ENCODE assay signal across 22 cellular contexts in the genomic region with DNA sequence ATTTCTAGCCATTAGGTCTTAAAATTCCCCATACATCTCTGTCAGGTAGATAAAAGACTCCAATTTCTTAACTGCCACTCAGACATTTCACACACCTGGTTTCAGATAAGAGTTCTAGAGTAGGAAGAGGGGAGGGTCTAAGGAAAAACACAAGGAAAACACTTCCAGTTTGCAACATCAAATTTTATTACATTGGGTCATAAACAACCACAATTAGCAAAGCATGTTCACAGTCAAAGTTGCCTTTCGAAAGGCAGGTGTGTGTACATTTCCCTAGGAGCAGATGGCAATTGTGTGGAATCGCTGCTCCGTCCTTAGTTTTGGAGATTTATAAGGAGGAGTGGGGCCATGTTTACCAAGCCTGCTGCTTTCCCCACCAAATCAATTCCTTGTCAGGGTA.
"Had no signal": no experiment of that assay in that cellular context is flagged by ENCODE, and none has a peak within 500 bp of the region (broad histone marks: within the 10 kb centered on the region; RNA-seq: fewer than 3 reads in every experiment).

No MANE protein-coding gene starts in this region.

- H3K4me3 ChIP-seq: heart left ventricle, left lung, lower lobe of right lung, suprapubic skin, tibial nerve had no signal

- DNase-seq: activated CD4-positive, alpha-beta T cell treated with anti-CD3 and anti-CD28 coated beads for 36 hours; activated CD4-positive, CD25-positive, alpha-beta regulatory T cell; activated CD8-positive, alpha-beta memory T cell treated with anti-CD3 and anti-CD28 coated beads, Interleukin-2, amount 10 ng/mL, durations not matched to agents 7 days and 5 days; activated CD8-positive, alpha-beta T cell treated with anti-CD3 and anti-CD28 coated beads, Interleukin-2, amount 10 ng/mL, durations not matched to agents 7 days and 5 days; activated naive CD8-positive, alpha-beta T cell treated with anti-CD3 and anti-CD28 coated beads, Interleukin-2, amount 50 U/mL, for 24 hours; activated T-cell treated with anti-CD3 and anti-CD28 coated beads, Interleukin-2, amount 50 U/mL, for 48 hours; amygdala; caudate nucleus; endodermal cell; foreskin fibroblast; heart left ventricle; hypothalamus; left lung; lower lobe of right lung; mesenchymal stem cell; posterior cingulate gyrus; right cardiac atrium; stimulated activated CD4-positive, alpha-beta T cell treated with anti-CD3 and anti-CD28 coated beads, Interleukin-15, amount 100 ng/mL, for 24 hours; stimulated activated CD4-positive, alpha-beta T cell treated with anti-CD3 and anti-CD28 coated beads, Interleukin-2, amount 100 ng/mL, for 24 hours had no signal

- ATAC-seq: activated CD4-positive, alpha-beta T cell treated with anti-CD3 and anti-CD28 coated beads for 36 hours; activated CD8-positive, alpha-beta memory T cell treated with anti-CD3 and anti-CD28 coated beads, Interleukin-2, amount 10 ng/mL, durations not matched to agents 7 days and 5 days; activated CD8-positive, alpha-beta T cell treated with anti-CD3 and anti-CD28 coated beads, Interleukin-2, amount 10 ng/mL, durations not matched to agents 7 days and 5 days; activated naive CD8-positive, alpha-beta T cell treated with anti-CD3 and anti-CD28 coated beads, Interleukin-2, amount 50 U/mL, for 24 hours; esophagus mucosa; heart left ventricle; left lung; lower lobe of right lung; right cardiac atrium had no signal

- H3K4me1 ChIP-seq: heart left ventricle, left lung, lower lobe of right lung, suprapubic skin, tibial nerve had no signal

- H3K36me3 ChIP-seq: heart left ventricle, left lung, lower lobe of right lung, suprapubic skin, tibial nerve had no signal
